In the genomic region with DNA sequence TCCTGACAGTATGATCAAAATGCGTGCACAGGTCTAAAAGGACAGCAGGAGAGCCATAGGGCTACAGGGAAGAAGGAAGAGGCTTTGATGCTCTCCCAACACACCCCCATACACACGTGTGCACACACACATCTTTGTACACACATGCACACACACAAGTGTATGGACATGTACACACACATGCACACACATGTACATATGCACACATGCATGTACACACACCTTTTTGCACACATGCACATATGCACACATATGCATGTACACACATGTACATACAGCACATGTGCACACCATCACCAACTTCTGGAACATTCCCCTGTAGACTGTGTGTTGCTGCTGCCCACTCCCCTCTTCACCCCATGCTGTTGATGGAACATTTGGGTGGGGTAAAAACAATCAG, we compare ENCODE assay signal across 24 cellular contexts.
DNase-seq lines count a peak whose midpoint lies in the region; ATAC-seq and FAIRE-seq lines count a peak whose summit lies in the region.
"Had no signal": no experiment of that assay in that cellular context is flagged by ENCODE, and none has a peak within 500 bp of the region (broad histone marks: within the 10 kb centered on the region; RNA-seq: fewer than 3 reads in every experiment).

No MANE protein-coding gene starts in this region.

- no peaks in the 10 kb centered on the region for H3K27me3 ChIP-seq in Karpas-422 (ENCODE audit: low read length)
- peaks cover 0 to 15% (median 0%) of the 10 kb centered on the region in 3 experiments for H3K27me3 ChIP-seq in neuronal stem cell (ENCODE audit: control insufficient read depth in 3 of 3, insufficient read depth in 3 of 3, low read depth in 1 of 3, low read length in 3 of 3)
- H3K27me3 ChIP-seq: BE2C; BLaER1 treated with 17β-estradiol and CSF1 and Interleukin-3, amounts not matched to agents 10 nM and 100 nM had no signal

- H3K9me2 ChIP-seq in Karpas-422 (replicated peaks; ENCODE audit: insufficient read depth, low read length): no peaks in the 10 kb centered on the region

- H4K91ac ChIP-seq in neuronal stem cell (ENCODE audit: low read depth, low read length, poor library complexity): no peak overlapping the region

- H3K4me2 ChIP-seq in Karpas-422 (ENCODE audit: low read depth, low read length, poor library complexity, severe bottlenecking): no peak overlapping the region
- no peak overlapping the region for H3K4me2 ChIP-seq in neuronal stem cell (ENCODE audit: insufficient read depth, low read length, poor library complexity, severe bottlenecking)
- H3K4me2 ChIP-seq: A549; BLaER1 treated with 17β-estradiol and CSF1 and Interleukin-3, amounts not matched to agents 10 nM and 100 nM had no signal

- no peak overlapping the region for H4K8ac ChIP-seq in neuronal stem cell (ENCODE audit: low read depth, low read length)

- H2AFZ ChIP-seq in Karpas-422 (ENCODE audit: low read length) (no peak overlapping the region), neuronal stem cell (ENCODE audit: low read length) (no peak overlapping the region)

- H2BK15ac ChIP-seq in neuronal stem cell (ENCODE audit: low read length): no peak overlapping the region

- H3K27ac ChIP-seq in Karpas-422 (ENCODE audit: low read length) (no peak overlapping the region), neuronal stem cell (replicated peaks; ENCODE audit: low read length) (no peak overlapping the region)
- H3K27ac ChIP-seq: A549; BLaER1 treated with 17β-estradiol and CSF1 and Interleukin-3, amounts not matched to agents 10 nM and 100 nM had no signal

- H3K4me3 ChIP-seq in Karpas-422 (ENCODE audit: low read length) (no peak overlapping the region), neuronal stem cell (ENCODE audit: low read length in 2 of 2) (peak overlapping the region in 1 of 2 donors; percentile 60)
- H3K4me3 ChIP-seq: A549; BLaER1 treated with 17β-estradiol and CSF1 and Interleukin-3, amounts not matched to agents 10 nM and 100 nM; HAP-1 had no signal

- no peaks in the 10 kb centered on the region for H3K4me1 ChIP-seq in Karpas-422 (ENCODE audit: low read length)
- H3K4me1 ChIP-seq in neuronal stem cell (ENCODE audit: control insufficient read depth in 2 of 2, insufficient read depth in 1 of 2, low read depth in 1 of 2, low read length in 2 of 2): peaks cover 0 to 1% of the 10 kb centered on the region in 2 donors
- H3K4me1 ChIP-seq: A549; BE2C; BLaER1 treated with 17β-estradiol and CSF1 and Interleukin-3, amounts not matched to agents 10 nM and 100 nM; HAP-1 had no signal

- no peak overlapping the region for H3K14ac ChIP-seq in neuronal stem cell (ENCODE audit: low read length)

- no peak overlapping the region for H2BK120ac ChIP-seq in neuronal stem cell (ENCODE audit: low read depth, low read length)

- no peaks in the 10 kb centered on the region for H4K20me1 ChIP-seq in Karpas-422 (ENCODE audit: insufficient read depth, low read depth, low read length)
- H4K20me1 ChIP-seq: BLaER1 treated with 17β-estradiol and CSF1 and Interleukin-3, amounts not matched to agents 10 nM and 100 nM had no signal

- DNase-seq in HTR-8/SVneo (ENCODE audit: insufficient read length, low spot score) (no peak), Karpas-422 (peak; percentile 34), neuronal stem cell (ENCODE audit: low spot score) (no peak), NCI-H69 (lab: John Stamatoyannopoulos, UW) (no peak), DMS53 treated with DMSO at 0.1 percent for 48 hours (lab: John Stamatoyannopoulos, UW; ENCODE audit: unreplicated experiment) (no peak)
- DNase-seq: 8988T; ACHN; AML-193; BE2C; CD4-positive, alpha-beta T cell; CD8-positive, alpha-beta memory T cell; DMS 273 treated with DMSO at 0.1 percent for 48 hours; DMS79 treated with DMSO at 0.1 percent for 48 hours; GF-D8; GOT3; HFFc6 had no signal

- H3K9me3 ChIP-seq in Karpas-422 (ENCODE audit: low read length): no peaks in the 10 kb centered on the region
- H3K9me3 ChIP-seq in neuronal stem cell (replicated peaks in 1 of 2; ENCODE audit: control insufficient read depth in 2 of 2, insufficient read depth in 1 of 2, low read depth in 1 of 2, low read length in 2 of 2): peaks cover 0 to 5% of the 10 kb centered on the region in 2 donors
- H3K9me3 ChIP-seq: BE2C, HAP-1 had no signal

- no peak overlapping the region for H2AK5ac ChIP-seq in neuronal stem cell (ENCODE audit: low read depth, low read length)

- no peak overlapping the region for H2BK5ac ChIP-seq in neuronal stem cell (ENCODE audit: low read length)

- H3K4ac ChIP-seq in neuronal stem cell (ENCODE audit: low read length): no peak overlapping the region

- no peak overlapping the region for H3K18ac ChIP-seq in neuronal stem cell (ENCODE audit: low read length)

- H3K79me1 ChIP-seq in neuronal stem cell (ENCODE audit: low read depth, low read length): no peaks in the 10 kb centered on the region

- no peak overlapping the region for H3K23ac ChIP-seq in neuronal stem cell (ENCODE audit: low read depth, low read length, poor library complexity)

- H3K79me2 ChIP-seq in Karpas-422 (ENCODE audit: low read length): no peaks in the 10 kb centered on the region

- FAIRE-seq in HTR-8/SVneo (lab: Jason Lieb, UNC): peak; percentile 46
- FAIRE-seq: A549, D721Med, GM12891, GM18507, H54 had no signal

- no peaks in the 10 kb centered on the region for H3K36me3 ChIP-seq in Karpas-422 (ENCODE audit: insufficient read depth, low read length)
- H3K36me3 ChIP-seq in neuronal stem cell (replicated peaks in 1 of 2; ENCODE audit: control insufficient read depth in 2 of 2, insufficient read depth in 2 of 2, low read length in 2 of 2): no peaks in the 10 kb centered on the region
- H3K36me3 ChIP-seq: BE2C; BLaER1 treated with 17β-estradiol and CSF1 and Interleukin-3, amounts not matched to agents 10 nM and 100 nM; HAP-1 had no signal

- no CpG with 5 or more reads among the region's 2 CpGs for whole genome bisulfite sequencing in neuronal stem cell (ENCODE audit: extremely low coverage in 2 of 2, insufficient read length in 2 of 2, insufficient replicate concordance in 1 of 2), 2 donors

- H3K9ac ChIP-seq in Karpas-422 (ENCODE audit: low read length): no peak overlapping the region
- peak overlapping the region; percentile 32 for H3K9ac ChIP-seq in neuronal stem cell (ENCODE audit: low read depth, low read length, poor library complexity)
- H3K9ac ChIP-seq: BLaER1 treated with 17β-estradiol and CSF1 and Interleukin-3, amounts not matched to agents 10 nM and 100 nM had no signal

- no peak overlapping the region for H2BK12ac ChIP-seq in neuronal stem cell (ENCODE audit: low read length)

- ATAC-seq in HG02763 (IDR thresholded peaks at IDR 0.05; ENCODE audit: unreplicated experiment): no peak
- ATAC-seq: A549 had no signal
